Comparison of ENCODE assay signal across 11 cellular contexts in genomic region chr2:24315669-24316068, GRCh38. TPM values are rescaled to one million over a fixed set of nuclear protein-coding genes. Genes with fewer than 3 reads are reported as not detected.
DNase-seq lines count a peak whose midpoint lies in the region; ATAC-seq and TF ChIP-seq lines count a peak whose summit lies in the region.
"Had no signal": no experiment of that assay in that cellular context is flagged by ENCODE, and none has a peak within 500 bp of the region (broad histone marks: within the 10 kb centered on the region; RNA-seq: fewer than 3 reads in every experiment).

No MANE protein-coding gene starts in this region.

- no peak for DNase-seq in activated CD8-positive, alpha-beta T cell treated with anti-CD3 and anti-CD28 coated beads for 36 hours
- DNase-seq in activated CD8-positive, alpha-beta T cell treated with anti-CD3 and anti-CD28 coated beads, Interleukin-2, amount 10 ng/mL, durations not matched to agents 7 days and 5 days, result no peak
- no peak for DNase-seq in naive thymus-derived CD4-positive, alpha-beta T cell
- DNase-seq in COLO668 (lab: John Stamatoyannopoulos, UW; ENCODE audit: unreplicated experiment), result no peak
- DNase-seq in T1000 (lab: John Stamatoyannopoulos, UW), result no peak
- DNase-seq in NCI-H2171 treated with DMSO at 0.1 percent for 48 hours (lab: John Stamatoyannopoulos, UW), result no peak
- DNase-seq: ACHN; activated CD4-positive, alpha-beta T cell treated with anti-CD3 and anti-CD28 coated beads for 1 hour had no signal

- H3K9me3 Mint-ChIP-seq in activated CD8-positive, alpha-beta T cell treated with anti-CD3 and anti-CD28 coated beads for 36 hours, result no peaks in the 10 kb centered on the region
- H3K9me3 Mint-ChIP-seq in activated CD8-positive, alpha-beta T cell treated with anti-CD3 and anti-CD28 coated beads, Interleukin-2, amount 10 ng/mL, durations not matched to agents 7 days and 5 days (ENCODE audit: insufficient read depth), result no peaks in the 10 kb centered on the region
- no peaks in the 10 kb centered on the region for H3K9me3 Mint-ChIP-seq in naive thymus-derived CD4-positive, alpha-beta T cell

- H3K4me3 Mint-ChIP-seq in activated CD8-positive, alpha-beta T cell treated with anti-CD3 and anti-CD28 coated beads for 36 hours, result no peak overlapping the region
- H3K4me3 Mint-ChIP-seq in activated CD8-positive, alpha-beta T cell treated with anti-CD3 and anti-CD28 coated beads, Interleukin-2, amount 10 ng/mL, durations not matched to agents 7 days and 5 days, result no peak overlapping the region
- H3K4me3 Mint-ChIP-seq in naive thymus-derived CD4-positive, alpha-beta T cell, result no peak overlapping the region

- H3K4me1 ChIP-seq in naive thymus-derived CD4-positive, alpha-beta T cell (ENCODE audit: control insufficient read depth in 2 of 2, insufficient read depth in 2 of 2, low read length in 2 of 2), result no peaks in the 10 kb centered on the region

- no peak overlapping the region for H3K27ac ChIP-seq in naive thymus-derived CD4-positive, alpha-beta T cell (ENCODE audit: low read depth, low read length)
- H3K27ac ChIP-seq: tibial nerve had no signal

- CTCF ChIA-PET in activated CD8-positive, alpha-beta T cell treated with anti-CD3 and anti-CD28 coated beads for 36 hours (lab: Charles Lee), result interaction anchor here (0.9 kb wide), 1 partner anchor 27 kb away, joined by 3 read pairs; no protein-coding TSS in a partner anchor
- CTCF ChIA-PET in activated CD8-positive, alpha-beta T cell treated with anti-CD3 and anti-CD28 coated beads, Interleukin-2, amount 10 ng/mL, durations not matched to agents 7 days and 5 days (lab: Charles Lee), result interaction anchor here (1.0 to 1.1 kb wide), 2 partner anchors 36 to 44 kb away, joined by 3 read pairs; no protein-coding TSS in a partner anchor
- CTCF ChIA-PET in naive thymus-derived CD4-positive, alpha-beta T cell (lab: Charles Lee), result no interaction called here

- H3K36me3 Mint-ChIP-seq in activated CD8-positive, alpha-beta T cell treated with anti-CD3 and anti-CD28 coated beads for 36 hours (ENCODE audit: low read depth), result peaks cover 5% of the 10 kb centered on the region
- peaks cover 27% of the 10 kb centered on the region for H3K36me3 Mint-ChIP-seq in activated CD8-positive, alpha-beta T cell treated with anti-CD3 and anti-CD28 coated beads, Interleukin-2, amount 10 ng/mL, durations not matched to agents 7 days and 5 days (ENCODE audit: low read depth)
- peaks cover 0 to 20% (median 9%) of the 10 kb centered on the region in 5 donors for H3K36me3 Mint-ChIP-seq in naive thymus-derived CD4-positive, alpha-beta T cell

- POLR2A ChIA-PET in activated CD8-positive, alpha-beta T cell treated with anti-CD3 and anti-CD28 coated beads for 36 hours (lab: Charles Lee), result interaction anchor here (0.7 to 1.2 kb wide), 4 partner anchors 13 to 561 kb away, joined by 3 read pairs; no protein-coding TSS in a partner anchor
- POLR2A ChIA-PET in activated CD8-positive, alpha-beta T cell treated with anti-CD3 and anti-CD28 coated beads, Interleukin-2, amount 10 ng/mL, durations not matched to agents 7 days and 5 days (lab: Charles Lee), result no interaction called here
- POLR2A ChIA-PET in naive thymus-derived CD4-positive, alpha-beta T cell (lab: Charles Lee), result no interaction called here

- peak overlapping the region; percentile 24 for H3K27ac Mint-ChIP-seq in activated CD8-positive, alpha-beta T cell treated with anti-CD3 and anti-CD28 coated beads for 36 hours
- H3K27ac Mint-ChIP-seq in activated CD8-positive, alpha-beta T cell treated with anti-CD3 and anti-CD28 coated beads, Interleukin-2, amount 10 ng/mL, durations not matched to agents 7 days and 5 days, result no peak overlapping the region
- peak overlapping the region in 5 of 9 donors; percentile 1 to 69 (median 49) for H3K27ac Mint-ChIP-seq in naive thymus-derived CD4-positive, alpha-beta T cell

- no peaks in the 10 kb centered on the region for H3K27me3 ChIP-seq in naive thymus-derived CD4-positive, alpha-beta T cell (ENCODE audit: control insufficient read depth in 2 of 2, insufficient read depth in 2 of 2, low read length in 2 of 2)
- H3K27me3 ChIP-seq: tibial nerve had no signal

- H3K36me3 ChIP-seq in naive thymus-derived CD4-positive, alpha-beta T cell (ENCODE audit: control insufficient read depth in 2 of 3, insufficient read depth in 3 of 3, low read length in 3 of 3), result peaks cover 0 to 15% (median 0%) of the 10 kb centered on the region in 3 experiments

- no peak for TF ChIP-seq CTCF in activated CD8-positive, alpha-beta T cell treated with anti-CD3 and anti-CD28 coated beads for 36 hours (IDR thresholded peaks at IDR 0.05)

- H3K27me3 Mint-ChIP-seq in activated CD8-positive, alpha-beta T cell treated with anti-CD3 and anti-CD28 coated beads for 36 hours, result no peaks in the 10 kb centered on the region
- H3K27me3 Mint-ChIP-seq in activated CD8-positive, alpha-beta T cell treated with anti-CD3 and anti-CD28 coated beads, Interleukin-2, amount 10 ng/mL, durations not matched to agents 7 days and 5 days (ENCODE audit: low read depth), result no peaks in the 10 kb centered on the region
- no peaks in the 10 kb centered on the region for H3K27me3 Mint-ChIP-seq in naive thymus-derived CD4-positive, alpha-beta T cell

- H3K4me1 Mint-ChIP-seq in activated CD8-positive, alpha-beta T cell treated with anti-CD3 and anti-CD28 coated beads for 36 hours (ENCODE audit: low read depth), result peaks cover 38% of the 10 kb centered on the region
- no peaks in the 10 kb centered on the region for H3K4me1 Mint-ChIP-seq in activated CD8-positive, alpha-beta T cell treated with anti-CD3 and anti-CD28 coated beads, Interleukin-2, amount 10 ng/mL, durations not matched to agents 7 days and 5 days (ENCODE audit: low read depth)
- H3K4me1 Mint-ChIP-seq in naive thymus-derived CD4-positive, alpha-beta T cell, result peaks cover 10 to 26% (median 19%) of the 10 kb centered on the region in 7 donors

- no peaks in the 10 kb centered on the region for H3K9me3 ChIP-seq in naive thymus-derived CD4-positive, alpha-beta T cell (ENCODE audit: control insufficient read depth in 2 of 3, low read length in 3 of 3)
- H3K9me3 ChIP-seq: tibial nerve had no signal

- intact Hi-C loops in activated CD8-positive, alpha-beta T cell treated with anti-CD3 and anti-CD28 coated beads for 36 hours (cut with micrococcal nuclease), result no loop called here
- intact Hi-C loops in naive thymus-derived CD4-positive, alpha-beta T cell (cut with micrococcal nuclease), result loop anchor here in 1 of 2 donors (5.0 kb wide), 1 partner anchor 67 kb away; no protein-coding TSS in a partner anchor

- ATAC-seq in activated CD8-positive, alpha-beta T cell treated with anti-CD3 and anti-CD28 coated beads for 36 hours, result peak; percentile 59
- ATAC-seq in activated CD8-positive, alpha-beta T cell treated with anti-CD3 and anti-CD28 coated beads, Interleukin-2, amount 10 ng/mL, durations not matched to agents 7 days and 5 days, result no peak
- ATAC-seq in GM21515 (IDR thresholded peaks at IDR 0.05; ENCODE audit: unreplicated experiment) (peak; percentile 66), HG03439 (IDR thresholded peaks at IDR 0.05; ENCODE audit: unreplicated experiment) (peak; percentile 58)
- peak; percentile 16 for ATAC-seq in naive thymus-derived CD4-positive, alpha-beta T cell

- H3K4me3 ChIP-seq in naive thymus-derived CD4-positive, alpha-beta T cell (ENCODE audit: low read length), result no peak overlapping the region
- H3K4me3 ChIP-seq: tibial nerve had no signal

RNA-seq across cellular contexts. Expression of gene ITSN2, which starts 44.7 kb away (rescaled TPM):
- total RNA-seq in activated CD8-positive, alpha-beta T cell treated with anti-CD3 and anti-CD28 coated beads for 36 hours, result 10 to 100 TPM; 44.0 to 48.6 TPM
- total RNA-seq in activated CD8-positive, alpha-beta T cell treated with anti-CD3 and anti-CD28 coated beads, Interleukin-2, amount 10 ng/mL, durations not matched to agents 7 days and 5 days, result 10 to 100 TPM; 69.7 to 71.2 TPM
- 100 to 1,000 TPM in 3 of 5 experiments, 10 to 100 TPM in 2; 79.2 to 133 (median 106) TPM for total RNA-seq in naive thymus-derived CD4-positive, alpha-beta T cell
- 10 to 100 TPM; 53.0 to 70.8 TPM for polyA plus RNA-seq in naive thymus-derived CD4-positive, alpha-beta T cell
